ENCODE assay signal across 28 cellular contexts in genomic region chr3:94301346-94301745, GRCh38.
"Had no signal": no experiment of that assay in that cellular context is flagged by ENCODE, and none has a peak within 500 bp of the region (broad histone marks: within the 10 kb centered on the region; RNA-seq: fewer than 3 reads in every experiment).

No MANE protein-coding gene starts in this region.

- H3K27ac ChIP-seq: coronary artery, gastrocnemius medialis, left ventricle myocardium inferior, lower lobe of right lung, parathyroid adenoma, prostate gland, spleen, thoracic aorta, transverse colon had no signal

- H3K9me3 ChIP-seq: gastrocnemius medialis, left ventricle myocardium inferior, lower lobe of right lung, prostate gland, spleen, thoracic aorta, transverse colon had no signal

- H3K4me3 ChIP-seq: coronary artery, gastrocnemius medialis, left ventricle myocardium inferior, lower lobe of right lung, prostate gland, spleen, thoracic aorta, transverse colon had no signal

- DNase-seq: effector CD4-positive, alpha-beta T cell; endodermal cell; gastrocnemius medialis; glutamatergic neuron; islet precursor cell; left cardiac atrium; left ventricle myocardium inferior; lower lobe of right lung; mesenchymal stem cell; midbrain; naive B cell; retina; spleen; stimulated activated CD4-positive, alpha-beta T cell treated with anti-CD3 and anti-CD28 coated beads, Interleukin-15, amount 100 ng/mL, for 24 hours; stimulated activated CD4-positive, alpha-beta T cell treated with anti-CD3 and anti-CD28 coated beads, Interleukin-1b, Interleukin-23, amount 100 ng/mL, for 48 hours; stimulated activated CD4-positive, alpha-beta T cell treated with anti-CD3 and anti-CD28 coated beads, Interleukin-4, amount 100 ng/mL, for 24 hours; stimulated activated naive CD8-positive, alpha-beta T cell treated with anti-CD3 and anti-CD28 coated beads, Interleukin-15, amount 100 ng/mL, for 72 hours; substantia nigra; transverse colon had no signal

- H2AFZ ChIP-seq: parathyroid adenoma had no signal

- H3K27me3 ChIP-seq: gastrocnemius medialis, spleen, transverse colon had no signal

- H3K4me1 ChIP-seq: gastrocnemius medialis, lower lobe of right lung, parathyroid adenoma, prostate gland had no signal

- H3K79me2 ChIP-seq: parathyroid adenoma had no signal

- H3K4me3 Mint-ChIP-seq: endodermal cell; naive B cell; nephron; stimulated activated memory B cell treated with anti-CD40 and anti-IgM and Interleukin-4, amounts not matched to agents 10 μg/mL and 1 μg/mL and 100 μg/mL, for 72 hours; stimulated activated naive CD8-positive, alpha-beta T cell treated with anti-CD3 and anti-CD28 coated beads, Interleukin-15, amount 100 ng/mL, for 72 hours had no signal

- H3K4me1 Mint-ChIP-seq: naive B cell; stimulated activated memory B cell treated with anti-CD40 and anti-IgM and Interleukin-4, amounts not matched to agents 10 μg/mL and 1 μg/mL and 100 μg/mL, for 72 hours; stimulated activated naive CD8-positive, alpha-beta T cell treated with anti-CD3 and anti-CD28 coated beads, Interleukin-15, amount 100 ng/mL, for 72 hours had no signal

- H3K9ac ChIP-seq: parathyroid adenoma had no signal

- H3K27me3 Mint-ChIP-seq: naive B cell; stimulated activated memory B cell treated with anti-CD40 and anti-IgM and Interleukin-4, amounts not matched to agents 10 μg/mL and 1 μg/mL and 100 μg/mL, for 72 hours; stimulated activated naive CD8-positive, alpha-beta T cell treated with anti-CD3 and anti-CD28 coated beads, Interleukin-15, amount 100 ng/mL, for 72 hours had no signal

- H3K9me3 Mint-ChIP-seq: nephron; stimulated activated memory B cell treated with anti-CD40 and anti-IgM and Interleukin-4, amounts not matched to agents 10 μg/mL and 1 μg/mL and 100 μg/mL, for 72 hours; stimulated activated naive CD8-positive, alpha-beta T cell treated with anti-CD3 and anti-CD28 coated beads, Interleukin-15, amount 100 ng/mL, for 72 hours had no signal

- H3K36me3 Mint-ChIP-seq: naive B cell; stimulated activated memory B cell treated with anti-CD40 and anti-IgM and Interleukin-4, amounts not matched to agents 10 μg/mL and 1 μg/mL and 100 μg/mL, for 72 hours had no signal

- H3K36me3 ChIP-seq: gastrocnemius medialis, left ventricle myocardium inferior, lower lobe of right lung, prostate gland, spleen, thoracic aorta, transverse colon had no signal

- ATAC-seq: esophagus mucosa; gastrocnemius medialis; left cardiac atrium; lower lobe of right lung; sciatic nerve; stimulated activated memory B cell treated with anti-CD40 and anti-IgM and Interleukin-4, amounts not matched to agents 10 μg/mL and 1 μg/mL and 100 μg/mL, for 72 hours; stimulated activated naive CD8-positive, alpha-beta T cell treated with anti-CD3 and anti-CD28 coated beads, Interleukin-15, amount 100 ng/mL, for 72 hours had no signal

- H3K27ac Mint-ChIP-seq: endodermal cell; naive B cell; nephron; stimulated activated memory B cell treated with anti-CD40 and anti-IgM and Interleukin-4, amounts not matched to agents 10 μg/mL and 1 μg/mL and 100 μg/mL, for 72 hours; stimulated activated naive CD8-positive, alpha-beta T cell treated with anti-CD3 and anti-CD28 coated beads, Interleukin-15, amount 100 ng/mL, for 72 hours had no signal

- FAIRE-seq: endothelial cell of umbilical vein had no signal
